13 cellular contexts compared by ENCODE assay signal in genomic region chr6:169653691-169654090, GRCh38. TPM values are rescaled to one million over a fixed set of nuclear protein-coding genes. Genes with fewer than 3 reads are reported as not detected.
DNase-seq lines count a peak whose midpoint lies in the region; ATAC-seq and TF ChIP-seq lines count a peak whose summit lies in the region.
"Had no signal": no experiment of that assay in that cellular context is flagged by ENCODE, and none has a peak within 500 bp of the region (broad histone marks: within the 10 kb centered on the region; RNA-seq: fewer than 3 reads in every experiment).

No MANE protein-coding gene starts in this region.

- H3K27ac ChIP-seq in adrenal gland (peak overlapping the region in 3 of 5 donors; percentile 61 to 77 (median 71)), muscle layer of colon (ENCODE audit: low read depth, low read length) (no peak overlapping the region)
- H3K27ac ChIP-seq: epithelial cell of prostate had no signal

- ATAC-seq in stimulated activated naive B cell treated with anti-CD40 and anti-IgM and Interleukin-4, amounts not matched to agents 10 μg/mL and 1 μg/mL and 100 μg/mL, for 72 hours (replicated peaks) = no peak
- ATAC-seq in GM18861 (IDR thresholded peaks at IDR 0.05; ENCODE audit: unreplicated experiment) = no peak

- TF ChIP-seq POLR2A in adrenal gland (IDR thresholded peaks at IDR 0.05) = no peak

- peak overlapping the region; percentile 83 for H3K27ac Mint-ChIP-seq in HFFc6
- peak overlapping the region; percentile 20 for H3K27ac Mint-ChIP-seq in stimulated activated naive B cell treated with anti-CD40 and anti-IgM and Interleukin-4, amounts not matched to agents 10 μg/mL and 1 μg/mL and 100 μg/mL, for 72 hours
- H3K27ac Mint-ChIP-seq in glutamatergic neuron (ENCODE audit: unreplicated experiment) = no peak overlapping the region

- H3K36me3 Mint-ChIP-seq in HFFc6 (ENCODE audit: low read depth) (peaks cover 12% of the 10 kb centered on the region; the same call in 1 of the 2 replicates), glutamatergic neuron (ENCODE audit: unreplicated experiment) (peaks cover 10% of the 10 kb centered on the region)
- peaks cover 26 to 49% of the 10 kb centered on the region in 2 donors for H3K36me3 Mint-ChIP-seq in stimulated activated naive B cell treated with anti-CD40 and anti-IgM and Interleukin-4, amounts not matched to agents 10 μg/mL and 1 μg/mL and 100 μg/mL, for 72 hours

- peak overlapping the region; percentile 19 for H3K9ac ChIP-seq in muscle layer of colon (ENCODE audit: low read length)

- H3K4me3 ChIP-seq in adrenal gland (peak overlapping the region in 2 of 4 donors; percentile 39 to 60), muscle layer of colon (ENCODE audit: low read depth in 1 of 2, low read length in 2 of 2) (peak overlapping the region in 1 of 2 donors; percentile 55)

- no peaks in the 10 kb centered on the region for H3K9me3 ChIP-seq in adrenal gland (replicated peaks in 1 of 3)
- H3K9me3 ChIP-seq in muscle layer of colon (ENCODE audit: low read length) = no peaks in the 10 kb centered on the region

- peak overlapping the region; percentile 91 for H3K4me3 Mint-ChIP-seq in HFFc6
- H3K4me3 Mint-ChIP-seq in stimulated activated naive B cell treated with anti-CD40 and anti-IgM and Interleukin-4, amounts not matched to agents 10 μg/mL and 1 μg/mL and 100 μg/mL, for 72 hours = peak overlapping the region in 1 of 2 donors; percentile 86
- H3K4me3 Mint-ChIP-seq in glutamatergic neuron (ENCODE audit: unreplicated experiment) = no peak overlapping the region

- H3K4me1 Mint-ChIP-seq in HFFc6 (ENCODE audit: low read depth) (peaks cover 17% of the 10 kb centered on the region), glutamatergic neuron (ENCODE audit: low read depth, unreplicated experiment) (peaks cover 5% of the 10 kb centered on the region)
- H3K4me1 Mint-ChIP-seq in stimulated activated naive B cell treated with anti-CD40 and anti-IgM and Interleukin-4, amounts not matched to agents 10 μg/mL and 1 μg/mL and 100 μg/mL, for 72 hours = peaks cover 10 to 24% of the 10 kb centered on the region in 2 donors

- DNase-seq in HFFc6 (no peak), adrenal gland (peak in 2 of 7 donors; percentile 24 to 28), glutamatergic neuron (no peak), hepatic stellate cell (ENCODE audit: low spot score) (no peak), HPDE6-E6E7 (ENCODE audit: extremely low spot score) (no peak)
- no peak for DNase-seq in stimulated activated naive B cell treated with anti-CD40 and anti-IgM and Interleukin-4, amounts not matched to agents 10 μg/mL and 1 μg/mL and 100 μg/mL, for 72 hours
- DNase-seq: NCI-H2227 treated with DMSO at 0.1 percent for 48 hours; stimulated activated CD4-positive, alpha-beta T cell treated with anti-CD3 and anti-CD28 coated beads, Interleukin-4, amount 100 ng/mL, for 24 hours; stimulated activated naive CD4-positive, alpha-beta T cell had no signal

- no peaks in the 10 kb centered on the region for H3K36me3 ChIP-seq in adrenal gland (replicated peaks in 1 of 2)
- no peaks in the 10 kb centered on the region for H3K36me3 ChIP-seq in muscle layer of colon (ENCODE audit: insufficient read depth, low read length)

- intact Hi-C loops in adrenal gland (cut with DNase I) = no loop called here

- H3K9me3 Mint-ChIP-seq in HFFc6 (no peaks in the 10 kb centered on the region), glutamatergic neuron (ENCODE audit: unreplicated experiment) (peaks cover 3% of the 10 kb centered on the region)
- no peaks in the 10 kb centered on the region for H3K9me3 Mint-ChIP-seq in stimulated activated naive B cell treated with anti-CD40 and anti-IgM and Interleukin-4, amounts not matched to agents 10 μg/mL and 1 μg/mL and 100 μg/mL, for 72 hours
- H3K9me3 Mint-ChIP-seq: activated T-helper 1 cell treated with anti-CD3 and anti-CD28 coated beads, Interleukin-12 subunit alpha, Interleukin-12 subunit beta, Interleukin-2, Interleukin-4 antibody, amounts not matched to agents 30 ng/mL and 10 ng/mL and 1 ng/mL, durations not matched to agents 14 hours and 24 hours and 36 hours had no signal

- TF ChIP-seq CTCF in HFFc6 (IDR thresholded peaks at IDR 0.05) (no peak), adrenal gland (IDR thresholded peaks at IDR 0.05) (no peak), glutamatergic neuron (IDR thresholded peaks at IDR 0.05; ENCODE audit: partially characterized antibody, unreplicated experiment) (no peak)

- H3K27me3 ChIP-seq in adrenal gland (no peaks in the 10 kb centered on the region), muscle layer of colon (ENCODE audit: control insufficient read depth in 1 of 2, insufficient read depth in 2 of 2, low read length in 2 of 2) (no peaks in the 10 kb centered on the region)

- no peaks in the 10 kb centered on the region for H3K4me1 ChIP-seq in adrenal gland (replicated peaks in 1 of 2)
- no peaks in the 10 kb centered on the region for H3K4me1 ChIP-seq in muscle layer of colon (ENCODE audit: insufficient read depth, low read length)

- WGBS in adrenal gland, 4 donors = 57 to 66% (median 62%) methylated on average over 4 to 6 of the region's 6 CpGs

- H3K27me3 Mint-ChIP-seq in HFFc6 (ENCODE audit: insufficient read depth) = no peaks in the 10 kb centered on the region; the same call in 1 of the 2 replicates
- no peaks in the 10 kb centered on the region for H3K27me3 Mint-ChIP-seq in stimulated activated naive B cell treated with anti-CD40 and anti-IgM and Interleukin-4, amounts not matched to agents 10 μg/mL and 1 μg/mL and 100 μg/mL, for 72 hours
- peaks cover 12% of the 10 kb centered on the region for H3K27me3 Mint-ChIP-seq in glutamatergic neuron (ENCODE audit: unreplicated experiment)

RNA-seq across cellular contexts. Expression of gene WDR27, which starts 48.1 kb away (rescaled TPM):
- 10 to 100 TPM in 5 of 6 experiments, 1 to 10 TPM in 1; 10.0 to 15.8 (median 12.1) TPM for total RNA-seq in HFFc6 (2021; fragmentation: NEBNext Ultra II Directional; extraction: Animal tissue kit (Norgen Biotek cat#: 25700))
- total RNA-seq in adrenal gland (10 to 100 TPM in 6 of 8 donors, 1 to 10 TPM in 2; 9.5 to 66.7 (median 24.5) TPM), glutamatergic neuron (ENCODE audit: unreplicated experiment) (64.8 TPM)
- 10 to 100 TPM in 2 of 3 donors, 1 to 10 TPM in 1; 6.0 to 56.8 (median 46.6) TPM for polyA plus RNA-seq in adrenal gland

RNA-seq across cellular contexts. Expression of gene C6orf120, which starts 48.2 kb away (rescaled TPM):
- total RNA-seq in HFFc6 (2021; fragmentation: NEBNext Ultra II Directional; extraction: Animal tissue kit (Norgen Biotek cat#: 25700)) = 10 to 100 TPM; 44.9 to 53.5 (median 48.7) TPM
- total RNA-seq in adrenal gland = 10 to 100 TPM; 22.5 to 59.9 (median 47.0) TPM
- 10 to 100 TPM in 1 of 3 donors, 1 to 10 TPM in 2; 5.0 to 28.4 (median 5.6) TPM for polyA plus RNA-seq in adrenal gland
- total RNA-seq in glutamatergic neuron (ENCODE audit: unreplicated experiment) = 29.7 TPM
